In the genomic region with DNA sequence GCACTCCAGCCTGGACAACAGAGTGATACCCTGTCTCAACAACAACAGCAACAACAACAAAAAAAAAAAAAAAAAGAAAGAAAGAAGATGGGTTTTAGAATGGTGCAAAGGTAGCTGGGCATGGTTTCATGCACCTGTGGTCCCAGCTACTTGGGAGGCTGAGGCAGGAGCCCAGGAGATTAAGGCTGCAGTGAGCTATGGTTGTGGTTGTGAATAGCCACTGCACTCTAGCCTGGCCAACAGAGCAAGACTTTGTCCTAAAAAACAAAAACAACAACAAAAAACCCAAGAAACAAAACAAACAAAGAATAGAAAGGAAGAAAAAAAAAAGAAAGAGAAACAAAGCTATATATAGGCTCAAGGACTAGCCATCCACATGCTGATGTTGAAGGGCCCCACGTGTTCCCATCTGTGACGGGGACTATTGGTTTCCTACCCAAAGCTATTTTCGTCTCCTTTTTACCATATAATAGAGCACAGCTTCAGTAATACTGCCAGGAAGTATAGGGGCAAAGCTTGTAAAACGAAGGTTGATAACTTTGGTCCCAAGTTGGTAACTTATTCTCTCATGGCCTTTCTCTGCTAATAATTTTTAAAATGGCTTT, we compare ENCODE assay signal across 20 cellular contexts. TPM values are rescaled to one million over a fixed set of nuclear protein-coding genes. Genes with fewer than 3 reads are reported as not detected.
DNase-seq lines count a peak whose midpoint lies in the region; ATAC-seq and TF ChIP-seq lines count a peak whose summit lies in the region.
"Had no signal": no experiment of that assay in that cellular context is flagged by ENCODE, and none has a peak within 500 bp of the region (broad histone marks: within the 10 kb centered on the region; RNA-seq: fewer than 3 reads in every experiment).

No MANE protein-coding gene starts in this region.

- peak; percentile 54 for ATAC-seq in GM18499 (IDR thresholded peaks at IDR 0.05; ENCODE audit: insufficient read depth, unreplicated experiment)
- peak; percentile 75 for ATAC-seq in GM19463 (IDR thresholded peaks at IDR 0.05; ENCODE audit: unreplicated experiment)
- ATAC-seq in HG02678 (IDR thresholded peaks at IDR 0.05; ENCODE audit: unreplicated experiment): peak; percentile 70
- ATAC-seq in HG03280 (IDR thresholded peaks at IDR 0.05; ENCODE audit: unreplicated experiment): peak; percentile 89
- no peak for ATAC-seq in foreskin keratinocyte
- ATAC-seq: gastroesophageal sphincter had no signal

- H3K27me3 ChIP-seq in foreskin keratinocyte: no peaks in the 10 kb centered on the region

- DNase-seq in activated T-cell treated with anti-CD3 and anti-CD28 coated beads for 4 hours (no peak), cerebellar cortex (ENCODE audit: low spot score) (no peak), foreskin keratinocyte (no peak), NCI-H345 treated with DMSO at 0.1 percent for 48 hours (lab: John Stamatoyannopoulos, UW; ENCODE audit: unreplicated experiment) (no peak)
- DNase-seq: activated CD4-positive, alpha-beta T cell treated with anti-CD3 and anti-CD28 coated beads for 48 hours; activated CD8-positive, alpha-beta memory T cell treated with anti-CD3 and anti-CD28 coated beads, Interleukin-2, amount 50 U/mL, for 48 hours; activated naive CD4-positive, alpha-beta T cell treated with anti-CD3 and anti-CD28 coated beads, Interleukin-2, amount 50 U/mL, for 16 hours; CD4-positive, CD25-positive, alpha-beta regulatory T cell; cortex of kidney; EL; left ventricle myocardium inferior; NCI-H187; NCI-H510A treated with DMSO at 0.1 percent for 48 hours; retina; stomach had no signal

- H3K4me1 ChIP-seq in foreskin keratinocyte: peaks cover 6% of the 10 kb centered on the region
- H3K4me1 ChIP-seq: gastroesophageal sphincter, left ventricle myocardium inferior, stomach had no signal

- H3K27ac ChIP-seq in foreskin keratinocyte: no peak overlapping the region
- H3K27ac ChIP-seq: gastroesophageal sphincter, left ventricle myocardium inferior, stomach had no signal

- no peak for TF ChIP-seq CTCF in foreskin keratinocyte (conservative IDR thresholded peaks at IDR 0.05)

RNA-seq across cellular contexts. Expression of a gene that starts 7.9 kb away (rescaled TPM):
- total RNA-seq in foreskin keratinocyte: 57.7 and 58.1 TPM in 2 replicates
- 62.1 and 63.4 TPM in 2 replicates for polyA plus RNA-seq in foreskin keratinocyte

RNA-seq across cellular contexts. Expression of a gene that starts 46.0 kb away (rescaled TPM):
- 11.5 TPM in 2 replicates for total RNA-seq in foreskin keratinocyte
- polyA plus RNA-seq in foreskin keratinocyte: 4.3 and 4.7 TPM in 2 replicates
